Comparison of ENCODE assay signal across 1 cellular context in the genomic region with DNA sequence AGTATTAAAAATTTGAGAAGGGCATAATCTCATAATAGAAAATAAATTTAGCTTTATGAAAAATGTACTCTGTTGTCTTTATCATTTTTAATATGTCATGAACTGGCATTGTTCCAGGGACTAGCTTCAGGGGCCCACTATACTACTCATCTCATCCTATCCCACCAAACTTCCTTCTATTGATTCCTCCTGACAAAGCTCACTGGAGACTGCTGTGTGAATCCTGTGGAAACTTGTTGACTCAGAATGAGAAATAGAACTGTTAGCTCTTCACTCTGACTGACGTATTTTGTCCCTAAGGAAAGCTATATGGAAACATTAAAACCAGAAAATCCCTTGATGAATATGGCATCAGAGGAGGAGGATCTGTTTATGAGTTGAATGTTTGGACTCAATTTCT.
TF ChIP-seq lines count a peak whose summit lies in the region.

No MANE protein-coding gene starts in this region.

TF ChIP-seq in K562, 482 proteins besides CTCF, POLR2A, EP300 and RAD21:
- TF ChIP-seq E2F3 (CRISPR knock-in tag; IDR thresholded peaks at IDR 0.05) (no peak), ZSCAN29 (IDR thresholded peaks at IDR 0.05) (no peak)
